8 cellular contexts compared by ENCODE assay signal in genomic region chr10:23158370-23158769, GRCh38. TPM values are rescaled to one million over a fixed set of nuclear protein-coding genes. Genes with fewer than 3 reads are reported as not detected.
DNase-seq lines count a peak whose midpoint lies in the region; ATAC-seq and TF ChIP-seq lines count a peak whose summit lies in the region.

No MANE protein-coding gene starts in this region.

- no peak overlapping the region for H3K4me2 ChIP-seq in Karpas-422 (ENCODE audit: low read depth, low read length, poor library complexity, severe bottlenecking)

- TF ChIP-seq CTCF in RWPE2 (IDR thresholded peaks at IDR 0.05; ENCODE audit: poor library complexity, severe bottlenecking) (peak; percentile 89), breast epithelium (IDR thresholded peaks at IDR 0.05) (peak in 2 of 3 donors; percentile 59 to 60)

- H3K4me3 Mint-ChIP-seq in immature natural killer cell = no peak overlapping the region

- peaks cover 10% of the 10 kb centered on the region for H3K4me1 ChIP-seq in Karpas-422 (ENCODE audit: low read length)
- H3K4me1 ChIP-seq in RWPE2 (ENCODE audit: insufficient read depth, poor library complexity, severe bottlenecking) = peaks cover 3% of the 10 kb centered on the region
- H3K4me1 ChIP-seq in breast epithelium = no peaks in the 10 kb centered on the region

- H3K27ac ChIP-seq in Karpas-422 (ENCODE audit: low read length) (no peak overlapping the region), RWPE2 (ENCODE audit: poor library complexity, severe bottlenecking) (no peak overlapping the region), breast epithelium (no peak overlapping the region)

- H4K20me1 ChIP-seq in Karpas-422 (ENCODE audit: insufficient read depth, low read depth, low read length) = no peaks in the 10 kb centered on the region

- TF ChIP-seq POLR2A in breast epithelium (IDR thresholded peaks at IDR 0.05) = no peak

- H3K9me3 Mint-ChIP-seq in immature natural killer cell = no peaks in the 10 kb centered on the region

- peak; percentile 60 for DNase-seq in EH (ENCODE audit: low read depth)
- DNase-seq in Karpas-422 = peak; percentile 85
- DNase-seq in RWPE2 (ENCODE audit: low spot score) = no peak
- no peak for DNase-seq in breast epithelium (ENCODE audit: low spot score in 2 of 2)
- DNase-seq in immature natural killer cell = peak in 2 of 3 donors; percentile 8 to 18
- DNase-seq in stimulated activated CD4-positive, alpha-beta T cell treated with anti-CD3 and anti-CD28 coated beads, Interleukin-1b, Interleukin-23, amount 100 ng/mL, for 4 hours (ENCODE audit: low read depth in 2 of 2) = peak; percentile 23 to 25

- H3K9me3 ChIP-seq in Karpas-422 (ENCODE audit: low read length) (no peaks in the 10 kb centered on the region), RWPE2 (ENCODE audit: severe bottlenecking) (no peaks in the 10 kb centered on the region), breast epithelium (no peaks in the 10 kb centered on the region)

- no peaks in the 10 kb centered on the region for H3K79me2 ChIP-seq in Karpas-422 (ENCODE audit: low read length)

- ATAC-seq in GM21526 (IDR thresholded peaks at IDR 0.05; ENCODE audit: low FRiP score, unreplicated experiment) (peak; percentile 74), RWPE2 (ENCODE audit: low read depth) (peak; percentile 81), GM19324 (IDR thresholded peaks at IDR 0.05; ENCODE audit: low FRiP score, unreplicated experiment) (no peak)

- intact Hi-C loops in breast epithelium (cut with DNase I; ENCODE audit: low total_unique reads) = loop anchor here (1.0 kb wide), 1 partner anchor 34 kb away; the partner anchor contains the start of gene PTF1A

- H3K9me2 ChIP-seq in Karpas-422 (replicated peaks; ENCODE audit: insufficient read depth, low read length) = no peaks in the 10 kb centered on the region

- H3K27ac Mint-ChIP-seq in immature natural killer cell = no peak overlapping the region

- H3K4me3 ChIP-seq in Karpas-422 (ENCODE audit: low read length) = no peak overlapping the region
- H3K4me3 ChIP-seq in RWPE2 (ENCODE audit: severe bottlenecking) = no peak overlapping the region
- H3K4me3 ChIP-seq in breast epithelium = peak overlapping the region in 1 of 3 donors; percentile 15

- peaks cover 0 to 4% of the 10 kb centered on the region in 2 donors for H3K4me1 Mint-ChIP-seq in immature natural killer cell

- no peaks in the 10 kb centered on the region for H3K36me3 Mint-ChIP-seq in immature natural killer cell

- H3K27me3 ChIP-seq in Karpas-422 (ENCODE audit: low read length) (no peaks in the 10 kb centered on the region), RWPE2 (ENCODE audit: insufficient read depth, poor library complexity, severe bottlenecking) (no peaks in the 10 kb centered on the region), breast epithelium (peaks cover 0 to 15% of the 10 kb centered on the region in 2 donors)

- no peaks in the 10 kb centered on the region for H3K36me3 ChIP-seq in Karpas-422 (ENCODE audit: insufficient read depth, low read length)
- no peaks in the 10 kb centered on the region for H3K36me3 ChIP-seq in RWPE2 (ENCODE audit: low read depth)
- H3K36me3 ChIP-seq in breast epithelium = no peaks in the 10 kb centered on the region

- H3K27me3 Mint-ChIP-seq in immature natural killer cell (ENCODE audit: low read depth in 3 of 3) = peaks cover 2 to 6% (median 3%) of the 10 kb centered on the region in 3 donors

- H3K9ac ChIP-seq in Karpas-422 (ENCODE audit: low read length) = no peak overlapping the region

- H2AFZ ChIP-seq in Karpas-422 (ENCODE audit: low read length) = peak overlapping the region; percentile 66

RNA-seq across cellular contexts. Expression of gene PTF1A, which starts 33.7 kb away (rescaled TPM):
- total RNA-seq in Karpas-422 (2014; rRNA removed; shearing (Covaris generic); ENCODE audit: low replicate concordance) = not detected in 2 replicates
- not detected for total RNA-seq in breast epithelium
- polyA plus RNA-seq in immature natural killer cell = not detected

Comparison
In these comparisons a context has a peak if more than half of its experiments do, and no peak if none do; other contexts are left out.
1. DNase-seq: peak in EH (single experiment), Karpas-422 (single experiment), immature natural killer cell (2 of 3) and stimulated activated CD4-positive, alpha-beta T cell treated with anti-CD3 and anti-CD28 coated beads, Interleukin-1b, Interleukin-23, amount 100 ng/mL, for 4 hours (2 of 2); none in RWPE2 (single experiment) and breast epithelium (0 of 2).